In genomic region chr17:46011711-46012505, GRCh38 we compare ENCODE assay signal across 1 cellular context.
TF ChIP-seq lines count a peak whose summit lies in the region.

No MANE protein-coding gene starts in this region.

TF ChIP-seq in H1, 55 proteins besides CTCF, POLR2A, EP300 and RAD21:
- no peak for TF ChIP-seq MAFK (IDR thresholded peaks at IDR 0.05; ENCODE audit: low read depth, low read length)
- TF ChIP-seq, protein P1, sequence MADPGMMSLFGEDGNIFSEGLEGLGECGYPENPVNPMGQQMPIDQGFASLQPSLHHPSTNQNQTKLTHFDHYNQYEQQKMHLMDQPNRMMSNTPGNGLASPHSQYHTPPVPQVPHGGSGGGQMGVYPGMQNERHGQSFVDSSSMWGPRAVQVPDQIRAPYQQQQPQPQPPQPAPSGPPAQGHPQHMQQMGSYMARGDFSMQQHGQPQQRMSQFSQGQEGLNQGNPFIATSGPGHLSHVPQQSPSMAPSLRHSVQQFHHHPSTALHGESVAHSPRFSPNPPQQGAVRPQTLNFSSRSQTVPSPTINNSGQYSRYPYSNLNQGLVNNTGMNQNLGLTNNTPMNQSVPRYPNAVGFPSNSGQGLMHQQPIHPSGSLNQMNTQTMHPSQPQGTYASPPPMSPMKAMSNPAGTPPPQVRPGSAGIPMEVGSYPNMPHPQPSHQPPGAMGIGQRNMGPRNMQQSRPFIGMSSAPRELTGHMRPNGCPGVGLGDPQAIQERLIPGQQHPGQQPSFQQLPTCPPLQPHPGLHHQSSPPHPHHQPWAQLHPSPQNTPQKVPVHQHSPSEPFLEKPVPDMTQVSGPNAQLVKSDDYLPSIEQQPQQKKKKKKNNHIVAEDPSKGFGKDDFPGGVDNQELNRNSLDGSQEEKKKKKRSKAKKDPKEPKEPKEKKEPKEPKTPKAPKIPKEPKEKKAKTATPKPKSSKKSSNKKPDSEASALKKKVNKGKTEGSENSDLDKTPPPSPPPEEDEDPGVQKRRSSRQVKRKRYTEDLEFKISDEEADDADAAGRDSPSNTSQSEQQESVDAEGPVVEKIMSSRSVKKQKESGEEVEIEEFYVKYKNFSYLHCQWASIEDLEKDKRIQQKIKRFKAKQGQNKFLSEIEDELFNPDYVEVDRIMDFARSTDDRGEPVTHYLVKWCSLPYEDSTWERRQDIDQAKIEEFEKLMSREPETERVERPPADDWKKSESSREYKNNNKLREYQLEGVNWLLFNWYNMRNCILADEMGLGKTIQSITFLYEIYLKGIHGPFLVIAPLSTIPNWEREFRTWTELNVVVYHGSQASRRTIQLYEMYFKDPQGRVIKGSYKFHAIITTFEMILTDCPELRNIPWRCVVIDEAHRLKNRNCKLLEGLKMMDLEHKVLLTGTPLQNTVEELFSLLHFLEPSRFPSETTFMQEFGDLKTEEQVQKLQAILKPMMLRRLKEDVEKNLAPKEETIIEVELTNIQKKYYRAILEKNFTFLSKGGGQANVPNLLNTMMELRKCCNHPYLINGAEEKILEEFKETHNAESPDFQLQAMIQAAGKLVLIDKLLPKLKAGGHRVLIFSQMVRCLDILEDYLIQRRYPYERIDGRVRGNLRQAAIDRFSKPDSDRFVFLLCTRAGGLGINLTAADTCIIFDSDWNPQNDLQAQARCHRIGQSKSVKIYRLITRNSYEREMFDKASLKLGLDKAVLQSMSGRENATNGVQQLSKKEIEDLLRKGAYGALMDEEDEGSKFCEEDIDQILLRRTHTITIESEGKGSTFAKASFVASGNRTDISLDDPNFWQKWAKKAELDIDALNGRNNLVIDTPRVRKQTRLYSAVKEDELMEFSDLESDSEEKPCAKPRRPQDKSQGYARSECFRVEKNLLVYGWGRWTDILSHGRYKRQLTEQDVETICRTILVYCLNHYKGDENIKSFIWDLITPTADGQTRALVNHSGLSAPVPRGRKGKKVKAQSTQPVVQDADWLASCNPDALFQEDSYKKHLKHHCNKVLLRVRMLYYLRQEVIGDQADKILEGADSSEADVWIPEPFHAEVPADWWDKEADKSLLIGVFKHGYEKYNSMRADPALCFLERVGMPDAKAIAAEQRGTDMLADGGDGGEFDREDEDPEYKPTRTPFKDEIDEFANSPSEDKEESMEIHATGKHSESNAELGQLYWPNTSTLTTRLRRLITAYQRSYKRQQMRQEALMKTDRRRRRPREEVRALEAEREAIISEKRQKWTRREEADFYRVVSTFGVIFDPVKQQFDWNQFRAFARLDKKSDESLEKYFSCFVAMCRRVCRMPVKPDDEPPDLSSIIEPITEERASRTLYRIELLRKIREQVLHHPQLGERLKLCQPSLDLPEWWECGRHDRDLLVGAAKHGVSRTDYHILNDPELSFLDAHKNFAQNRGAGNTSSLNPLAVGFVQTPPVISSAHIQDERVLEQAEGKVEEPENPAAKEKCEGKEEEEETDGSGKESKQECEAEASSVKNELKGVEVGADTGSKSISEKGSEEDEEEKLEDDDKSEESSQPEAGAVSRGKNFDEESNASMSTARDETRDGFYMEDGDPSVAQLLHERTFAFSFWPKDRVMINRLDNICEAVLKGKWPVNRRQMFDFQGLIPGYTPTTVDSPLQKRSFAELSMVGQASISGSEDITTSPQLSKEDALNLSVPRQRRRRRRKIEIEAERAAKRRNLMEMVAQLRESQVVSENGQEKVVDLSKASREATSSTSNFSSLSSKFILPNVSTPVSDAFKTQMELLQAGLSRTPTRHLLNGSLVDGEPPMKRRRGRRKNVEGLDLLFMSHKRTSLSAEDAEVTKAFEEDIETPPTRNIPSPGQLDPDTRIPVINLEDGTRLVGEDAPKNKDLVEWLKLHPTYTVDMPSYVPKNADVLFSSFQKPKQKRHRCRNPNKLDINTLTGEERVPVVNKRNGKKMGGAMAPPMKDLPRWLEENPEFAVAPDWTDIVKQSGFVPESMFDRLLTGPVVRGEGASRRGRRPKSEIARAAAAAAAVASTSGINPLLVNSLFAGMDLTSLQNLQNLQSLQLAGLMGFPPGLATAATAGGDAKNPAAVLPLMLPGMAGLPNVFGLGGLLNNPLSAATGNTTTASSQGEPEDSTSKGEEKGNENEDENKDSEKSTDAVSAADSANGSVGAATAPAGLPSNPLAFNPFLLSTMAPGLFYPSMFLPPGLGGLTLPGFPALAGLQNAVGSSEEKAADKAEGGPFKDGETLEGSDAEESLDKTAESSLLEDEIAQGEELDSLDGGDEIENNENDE (IDR thresholded peaks at IDR 0.05; ENCODE audit: insufficient replicate concordance, low read length), result no peak
- TF ChIP-seq ASH2L (IDR thresholded peaks at IDR 0.05; ENCODE audit: low read length), result no peak
- TF ChIP-seq HDAC6 (IDR thresholded peaks at IDR 0.05; ENCODE audit: low read depth, low read length), result no peak
